26 cellular contexts compared by ENCODE assay signal in genomic region chr11:71198823-71199165, GRCh38. TPM values are rescaled to one million over a fixed set of nuclear protein-coding genes. Genes with fewer than 3 reads are reported as not detected.
DNase-seq lines count a peak whose midpoint lies in the region; ATAC-seq, FAIRE-seq and TF ChIP-seq lines count a peak whose summit lies in the region.
"Had no signal": no experiment of that assay in that cellular context is flagged by ENCODE, and none has a peak within 500 bp of the region (broad histone marks: within the 10 kb centered on the region; RNA-seq: fewer than 3 reads in every experiment).

No MANE protein-coding gene starts in this region.

- H3K36me3 Mint-ChIP-seq in activated naive CD4-positive, alpha-beta T cell treated with anti-CD3 and anti-CD28 coated beads, Interleukin-2, amount 10 ng/mL, durations not matched to agents 7 days and 5 days, result no peaks in the 10 kb centered on the region
- H3K36me3 Mint-ChIP-seq in activated naive CD4-positive, alpha-beta T cell treated with anti-CD3 and anti-CD28 coated beads, Interleukin-2, amount 50 U/mL, for 72 hours, result no peaks in the 10 kb centered on the region
- H3K36me3 Mint-ChIP-seq in chondrocyte (ENCODE audit: low read depth), result no peaks in the 10 kb centered on the region
- no peaks in the 10 kb centered on the region for H3K36me3 Mint-ChIP-seq in activated naive CD8-positive, alpha-beta T cell treated with anti-CD3 and anti-CD28 coated beads, Interleukin-2, amount 50 U/mL, for 24 hours (ENCODE audit: low read depth)
- H3K36me3 Mint-ChIP-seq: CD4-positive, CD25-positive, alpha-beta regulatory T cell; CD8-positive, alpha-beta T cell had no signal

- H3K27ac Mint-ChIP-seq in activated naive CD4-positive, alpha-beta T cell treated with anti-CD3 and anti-CD28 coated beads, Interleukin-2, amount 10 ng/mL, durations not matched to agents 7 days and 5 days, result peak overlapping the region; percentile 68
- no peak overlapping the region for H3K27ac Mint-ChIP-seq in activated naive CD4-positive, alpha-beta T cell treated with anti-CD3 and anti-CD28 coated beads, Interleukin-2, amount 50 U/mL, for 72 hours
- no peak overlapping the region for H3K27ac Mint-ChIP-seq in chondrocyte (ENCODE audit: unreplicated experiment)
- no peak overlapping the region for H3K27ac Mint-ChIP-seq in activated naive CD8-positive, alpha-beta T cell treated with anti-CD3 and anti-CD28 coated beads, Interleukin-2, amount 50 U/mL, for 24 hours
- H3K27ac Mint-ChIP-seq: B cell; CD8-positive, alpha-beta T cell; HFFc6 had no signal

- no peaks in the 10 kb centered on the region for H3K9me3 Mint-ChIP-seq in activated naive CD4-positive, alpha-beta T cell treated with anti-CD3 and anti-CD28 coated beads, Interleukin-2, amount 10 ng/mL, durations not matched to agents 7 days and 5 days
- H3K9me3 Mint-ChIP-seq in activated naive CD4-positive, alpha-beta T cell treated with anti-CD3 and anti-CD28 coated beads, Interleukin-2, amount 50 U/mL, for 72 hours, result no peaks in the 10 kb centered on the region
- no peaks in the 10 kb centered on the region for H3K9me3 Mint-ChIP-seq in chondrocyte (ENCODE audit: low read depth)
- no peaks in the 10 kb centered on the region for H3K9me3 Mint-ChIP-seq in activated naive CD8-positive, alpha-beta T cell treated with anti-CD3 and anti-CD28 coated beads, Interleukin-2, amount 50 U/mL, for 24 hours
- H3K9me3 Mint-ChIP-seq: CD8-positive, alpha-beta T cell had no signal

- no peak overlapping the region for H2AFZ ChIP-seq in HepG2 (ENCODE audit: low read length)

- no peak for DNase-seq in activated naive CD4-positive, alpha-beta T cell treated with anti-CD3 and anti-CD28 coated beads, Interleukin-2, amount 10 ng/mL, durations not matched to agents 7 days and 5 days
- DNase-seq in activated naive CD4-positive, alpha-beta T cell treated with anti-CD3 and anti-CD28 coated beads, Interleukin-2, amount 50 U/mL, for 72 hours (ENCODE audit: low spot score in 2 of 2), result no peak
- DNase-seq in HepG2 (ENCODE audit: low spot score), result no peak
- DNase-seq in right lobe of liver, result no peak
- peak; percentile 70 for DNase-seq in chondrocyte (ENCODE audit: low spot score)
- peak; percentile 79 for DNase-seq in posterior vena cava (ENCODE audit: low spot score)
- no peak for DNase-seq in activated naive CD8-positive, alpha-beta T cell treated with anti-CD3 and anti-CD28 coated beads, Interleukin-2, amount 50 U/mL, for 24 hours
- DNase-seq: Caco-2; CD4-positive, CD25-positive, alpha-beta regulatory T cell; CD8-positive, alpha-beta T cell; DMS153; DND-41; EL; GDM1; GOT3; HFFc6 had no signal

- H3K4me3 ChIP-seq in HepG2 (replicated peaks in 1 of 3; ENCODE audit: insufficient read depth in 1 of 3, low read depth in 2 of 3, low read length in 3 of 3) (no peak overlapping the region), right lobe of liver (no peak overlapping the region)
- H3K4me3 ChIP-seq: BLaER1, GM12878, HAP-1 had no signal

- H3K4me2 ChIP-seq in HepG2 (ENCODE audit: low read depth, low read length), result no peak overlapping the region
- H3K4me2 ChIP-seq: BLaER1 had no signal

- 95% methylated on average over 6 of the region's 11 CpGs for WGBS in HepG2 (ENCODE audit: low lambda C conversion rate)
- 83% methylated on average over 1 of the region's 11 CpGs for WGBS in right lobe of liver (ENCODE audit: insufficient coverage, low coverage, low lambda C conversion rate, missing lambda C conversion rate)

- ATAC-seq in activated naive CD4-positive, alpha-beta T cell treated with anti-CD3 and anti-CD28 coated beads, Interleukin-2, amount 50 U/mL, for 72 hours, result no peak
- ATAC-seq in HepG2 (no peak), right lobe of liver (no peak), GM18498 (IDR thresholded peaks at IDR 0.05; ENCODE audit: unreplicated experiment) (no peak)
- no peak for ATAC-seq in activated naive CD8-positive, alpha-beta T cell treated with anti-CD3 and anti-CD28 coated beads, Interleukin-2, amount 50 U/mL, for 24 hours
- ATAC-seq: CD8-positive, alpha-beta T cell; GM12878 had no signal

- H3K9me3 ChIP-seq in HepG2 (ENCODE audit: low read length) (no peaks in the 10 kb centered on the region), right lobe of liver (no peaks in the 10 kb centered on the region)
- H3K9me3 ChIP-seq: BLaER1, Caco-2 had no signal

- H3K27me3 Mint-ChIP-seq in activated naive CD4-positive, alpha-beta T cell treated with anti-CD3 and anti-CD28 coated beads, Interleukin-2, amount 10 ng/mL, durations not matched to agents 7 days and 5 days, result no peaks in the 10 kb centered on the region
- H3K27me3 Mint-ChIP-seq in chondrocyte (ENCODE audit: low read depth), result peaks cover 36% of the 10 kb centered on the region
- H3K27me3 Mint-ChIP-seq in activated naive CD8-positive, alpha-beta T cell treated with anti-CD3 and anti-CD28 coated beads, Interleukin-2, amount 50 U/mL, for 24 hours, result peaks cover 5% of the 10 kb centered on the region

- H4K20me1 ChIP-seq in HepG2 (ENCODE audit: insufficient read depth, low read length), result peaks cover 41% of the 10 kb centered on the region
- H4K20me1 ChIP-seq: BLaER1 had no signal

- in situ Hi-C loops in HepG2 (cut with HindIII; ENCODE audit: extremely low pct_ligation_motif_present, low pct_unique_long_range_greater_than_20kb), result no loop called here

- TF ChIP-seq EP300 in HepG2 (IDR thresholded peaks at IDR 0.05; ENCODE audit: low read depth in 2 of 2, low read length in 2 of 2), result no peak
- no peak for TF ChIP-seq EP300 in HepG2 (CRISPR knock-in tag; IDR thresholded peaks at IDR 0.05; ENCODE audit: borderline replicate concordance)

- CTCF ChIA-PET in activated naive CD4-positive, alpha-beta T cell treated with anti-CD3 and anti-CD28 coated beads, Interleukin-2, amount 10 ng/mL, durations not matched to agents 7 days and 5 days (lab: Charles Lee), result no interaction called here
- CTCF ChIA-PET in HepG2 (lab: Yijun Ruan, JAX; ENCODE audit: low intra/inter-chr PET ratio, low total read pairs), result no interaction called here

- peaks cover 17% of the 10 kb centered on the region for H3K4me1 ChIP-seq in HepG2 (ENCODE audit: insufficient read depth, low read length)
- H3K4me1 ChIP-seq in right lobe of liver, result peaks cover 0 to 18% (median 7%) of the 10 kb centered on the region in 4 donors
- H3K4me1 ChIP-seq: HAP-1 had no signal

- TF ChIP-seq POLR2A in HepG2 (IDR thresholded peaks at IDR 0.05; ENCODE audit: insufficient read depth in 1 of 2, low read depth in 2 of 2, low read length in 2 of 2), result no peak
- TF ChIP-seq POLR2A in right lobe of liver (IDR thresholded peaks at IDR 0.05), result no peak

- no peak overlapping the region for H3K9ac ChIP-seq in HepG2 (ENCODE audit: insufficient read depth, low read depth, low read length)
- H3K9ac ChIP-seq: BLaER1 had no signal

- TF ChIP-seq RAD21 in HepG2 (CRISPR knock-in tag; IDR thresholded peaks at IDR 0.05), result no peak

- no peaks in the 10 kb centered on the region for H3K4me1 Mint-ChIP-seq in activated naive CD4-positive, alpha-beta T cell treated with anti-CD3 and anti-CD28 coated beads, Interleukin-2, amount 10 ng/mL, durations not matched to agents 7 days and 5 days
- H3K4me1 Mint-ChIP-seq in chondrocyte (ENCODE audit: low read depth), result no peaks in the 10 kb centered on the region
- H3K4me1 Mint-ChIP-seq in activated naive CD8-positive, alpha-beta T cell treated with anti-CD3 and anti-CD28 coated beads, Interleukin-2, amount 50 U/mL, for 24 hours, result no peaks in the 10 kb centered on the region
- H3K4me1 Mint-ChIP-seq: CD4-positive, CD25-positive, alpha-beta regulatory T cell had no signal

- intact Hi-C loops in HepG2 (cut with micrococcal nuclease; ENCODE audit: unreplicated experiment), result no loop called here
- intact Hi-C loops in right lobe of liver (cut with DNase I), result loop anchor here in 1 of 2 donors (10.0 kb wide), 1 partner anchor 54 kb away; no protein-coding TSS in a partner anchor
- intact Hi-C loops in posterior vena cava (cut with DNase I), result no loop called here

- no TSS peak for BruUV-seq in HepG2 (replicated peaks; lab: Mats Ljungman, UMichigan)

- FAIRE-seq in HepG2 (lab: Jason Lieb, UNC), result no peak
- FAIRE-seq: A204.1, GM12878, GM18507, H54 had no signal

- H3K4me3 Mint-ChIP-seq in activated naive CD4-positive, alpha-beta T cell treated with anti-CD3 and anti-CD28 coated beads, Interleukin-2, amount 10 ng/mL, durations not matched to agents 7 days and 5 days, result no peak overlapping the region
- H3K4me3 Mint-ChIP-seq in chondrocyte (ENCODE audit: unreplicated experiment), result no peak overlapping the region
- no peak overlapping the region for H3K4me3 Mint-ChIP-seq in activated naive CD8-positive, alpha-beta T cell treated with anti-CD3 and anti-CD28 coated beads, Interleukin-2, amount 50 U/mL, for 24 hours
- H3K4me3 Mint-ChIP-seq: B cell; CD4-positive, CD25-positive, alpha-beta regulatory T cell; CD8-positive, alpha-beta T cell; HFFc6 had no signal

- H3K27ac ChIP-seq in HepG2 (ENCODE audit: extremely low read length, insufficient read depth, low read length) (no peak overlapping the region), right lobe of liver (no peak overlapping the region)
- H3K27ac ChIP-seq: 22Rv1, BLaER1, C4-2B had no signal

- POLR2A ChIA-PET in HepG2 (lab: Yijun Ruan, JAX), result no interaction called here

- H3K36me3 ChIP-seq in HepG2 (replicated peaks in 1 of 2; ENCODE audit: control insufficient read depth in 1 of 2, insufficient read depth in 2 of 2, low read length in 2 of 2) (peaks cover 18 to 64% of the 10 kb centered on the region in 2 experiments; a peak in 4 of 5 replicates), right lobe of liver (no peaks in the 10 kb centered on the region)
- H3K36me3 ChIP-seq: BLaER1, HAP-1 had no signal

- H3K27me3 ChIP-seq in HepG2 (ENCODE audit: control insufficient read depth in 1 of 2, insufficient read depth in 2 of 2, low read length in 2 of 2), result no peaks in the 10 kb centered on the region
- no peaks in the 10 kb centered on the region for H3K27me3 ChIP-seq in right lobe of liver
- H3K27me3 ChIP-seq: BLaER1 had no signal

- TF ChIP-seq CTCF in HepG2 (CRISPR knock-in tag; IDR thresholded peaks at IDR 0.05) (no peak), right lobe of liver (IDR thresholded peaks at IDR 0.05) (no peak), chondrocyte (IDR thresholded peaks at IDR 0.05) (no peak)

- H3K79me2 ChIP-seq in HepG2 (ENCODE audit: insufficient read depth, low read length), result peaks cover 59% of the 10 kb centered on the region

RNA-seq across cellular contexts. Expression of gene SHANK2, which starts 53.6 kb away (rescaled TPM):
- total RNA-seq in activated naive CD4-positive, alpha-beta T cell treated with anti-CD3 and anti-CD28 coated beads, Interleukin-2, amount 50 U/mL, for 72 hours, result not detected
- total RNA-seq in HepG2 (2016; rRNA removed; fragmentation: Illumina TruSeq; extraction: Trizol) (10.2 and 10.5 TPM in 2 replicates), right lobe of liver (10 to 100 TPM; 21.9 to 50.3 (median 30.9) TPM), chondrocyte (0.53 to 1.6 TPM (median 0.97 TPM) in 3 replicates), posterior vena cava (under 1 TPM; 0.51 to 0.67 TPM)
- 21.4 and 22.4 TPM in 2 replicates for total RNA-seq in HepG2 (2016; cell fraction: cytosol; rRNA removed; fragmentation: Illumina TruSeq; extraction: Trizol; ENCODE audit: low read depth)
- total RNA-seq in HepG2 (2016; cell fraction: insoluble cytoplasmic fraction; rRNA removed; fragmentation: Illumina TruSeq; extraction: Trizol), result 10.1 and 10.2 TPM in 2 replicates
- total RNA-seq in HepG2 (2016; cell fraction: membrane; rRNA removed; fragmentation: Illumina TruSeq; extraction: Trizol), result 14.0 and 14.5 TPM in 2 replicates
- total RNA-seq in HepG2 (2016; cell fraction: nucleus; rRNA removed; fragmentation: Illumina TruSeq; extraction: Trizol), result 30.8 and 38.1 TPM in 2 replicates
- 13.0 and 16.0 TPM in 2 replicates for polyA plus RNA-seq in HepG2 (2011; rRNA removed)
- 8.0 and 9.2 TPM in 2 replicates for polyA plus RNA-seq in HepG2 (2011; cell fraction: cytosol; rRNA removed)
- 60.2 and 68.0 TPM in 2 replicates for polyA plus RNA-seq in HepG2 (2011; cell fraction: nucleus; rRNA removed)
- 11.6 and 14.7 TPM in 2 replicates for polyA plus RNA-seq in HepG2 (2012)
- 1.2 and 1.3 TPM in 2 replicates for polyA plus RNA-seq in HepG2 (2016; cell fraction: cytosol; fragmentation: Illumina TruSeq; extraction: Trizol; ENCODE audit: low read depth)
- polyA plus RNA-seq in HepG2 (2016; cell fraction: insoluble cytoplasmic fraction; fragmentation: Illumina TruSeq; extraction: Trizol; ENCODE audit: low read depth), result 5.5 and 10.0 TPM in 2 replicates
- 2.4 and 3.2 TPM in 2 replicates for polyA plus RNA-seq in HepG2 (2016; cell fraction: membrane; fragmentation: Illumina TruSeq; extraction: Trizol; ENCODE audit: low read depth)
- polyA plus RNA-seq in HepG2 (2016; cell fraction: nucleus; fragmentation: Illumina TruSeq; extraction: Trizol; ENCODE audit: insufficient read depth, low read depth), result 26.0 and 26.8 TPM in 2 replicates
- 0.21 and 90.9 TPM in 2 replicates for polyA minus RNA-seq in HepG2 (2011; rRNA and poly(A)+ RNA removed; ENCODE audit: low replicate concordance)
- 22.8 and 29.4 TPM in 2 replicates for polyA minus RNA-seq in HepG2 (2011; cell fraction: cytosol; rRNA and poly(A)+ RNA removed)
- 98.9 and 104 TPM in 2 replicates for polyA minus RNA-seq in HepG2 (2011; cell fraction: nucleus; rRNA and poly(A)+ RNA removed)
- total RNA-seq: CD4-positive, CD25-positive, alpha-beta regulatory T cell; CD8-positive, alpha-beta T cell had no signal
- polyA plus RNA-seq: CD4-positive, CD25-positive, alpha-beta regulatory T cell had no signal

Comparison
In these comparisons a context has a peak if more than half of its experiments do, and no peak if none do; other contexts are left out.
1. DNase-seq: peak in chondrocyte (single experiment) and posterior vena cava (single experiment); none in activated naive CD4-positive, alpha-beta T cell treated with anti-CD3 and anti-CD28 coated beads, Interleukin-2, amount 10 ng/mL, durations not matched to agents 7 days and 5 days (single experiment), activated naive CD4-positive, alpha-beta T cell treated with anti-CD3 and anti-CD28 coated beads, Interleukin-2, amount 50 U/mL, for 72 hours (0 of 2), HepG2 (single experiment), right lobe of liver (0 of 3) and activated naive CD8-positive, alpha-beta T cell treated with anti-CD3 and anti-CD28 coated beads, Interleukin-2, amount 50 U/mL, for 24 hours (single experiment).